In genomic region chr12:93442411-93443340, GRCh38 we compare ENCODE assay signal across 8 cellular contexts. TPM values are rescaled to one million over a fixed set of nuclear protein-coding genes. Genes with fewer than 3 reads are reported as not detected.
DNase-seq lines count a peak whose midpoint lies in the region; ATAC-seq and TF ChIP-seq lines count a peak whose summit lies in the region.

No MANE protein-coding gene starts in this region.

- H3K4me2 ChIP-seq in PC-3 (ENCODE audit: low read length) (peak overlapping the region; percentile 91), neural cell (ENCODE audit: low read length) (peak overlapping the region; percentile 85)

- H3K79me2 ChIP-seq in PC-3 (ENCODE audit: low read length) (peaks cover 41% of the 10 kb centered on the region), neural cell (replicated peaks; ENCODE audit: insufficient read depth, low read length) (peaks cover 37% of the 10 kb centered on the region)

- ATAC-seq in PC-3: peak; percentile 1; the same call in 1 of the 2 replicates

- H3K4me3 ChIP-seq in PC-3 (ENCODE audit: low read length): peak overlapping the region; percentile 86
- peak overlapping the region; percentile 88 for H3K4me3 ChIP-seq in endodermal cell (ENCODE audit: low read length)
- peak overlapping the region; percentile 91 for H3K4me3 ChIP-seq in neural cell (ENCODE audit: low read length)

- H3K9me3 Mint-ChIP-seq in endodermal cell: no peaks in the 10 kb centered on the region

- H2AFZ ChIP-seq in PC-3 (ENCODE audit: low read length) (peak overlapping the region; percentile 84), neural cell (ENCODE audit: low read depth, low read length) (peak overlapping the region; percentile 85)

- DNase-seq in EL: peak; percentile 7
- DNase-seq in PC-3: peak; percentile 24
- DNase-seq in endodermal cell: peak; percentile 65
- DNase-seq in NCI-H345 (lab: John Stamatoyannopoulos, UW): no peak
- no peak for DNase-seq in iPS-NIHi7 (ENCODE audit: extremely low spot score)
- DNase-seq in glomerular visceral epithelial cell (ENCODE audit: extremely low spot score): no peak
- no peak for DNase-seq in KG1 (lab: John Stamatoyannopoulos, UW)

- no peaks in the 10 kb centered on the region for H3K9me3 ChIP-seq in PC-3 (ENCODE audit: low read length)
- no peaks in the 10 kb centered on the region for H3K9me3 ChIP-seq in endodermal cell (ENCODE audit: control insufficient read depth, low read length)
- H3K9me3 ChIP-seq in neural cell (ENCODE audit: low read length): no peaks in the 10 kb centered on the region

- peak overlapping the region; percentile 97 for H3K27ac Mint-ChIP-seq in endodermal cell

- H3K9ac ChIP-seq in PC-3 (ENCODE audit: low read length) (peak overlapping the region; percentile 95), endodermal cell (ENCODE audit: extremely low read depth, low read length, poor library complexity, severe bottlenecking) (peak overlapping the region; percentile 83), neural cell (ENCODE audit: low read length) (peak overlapping the region; percentile 97)

- no peak for TF ChIP-seq EP300 in neural cell (conservative IDR thresholded peaks at IDR 0.05; ENCODE audit: poor library complexity, severe bottlenecking)

- peaks cover 34% of the 10 kb centered on the region for H4K20me1 ChIP-seq in PC-3 (ENCODE audit: low read length)
- peaks cover 12% of the 10 kb centered on the region for H4K20me1 ChIP-seq in neural cell (ENCODE audit: insufficient read depth)

- H3K27me3 ChIP-seq in PC-3 (ENCODE audit: low read length): no peaks in the 10 kb centered on the region
- no peaks in the 10 kb centered on the region for H3K27me3 ChIP-seq in endodermal cell (ENCODE audit: control insufficient read depth, insufficient read depth, low read length, poor library complexity, severe bottlenecking)
- no peaks in the 10 kb centered on the region for H3K27me3 ChIP-seq in neural cell (ENCODE audit: insufficient read depth, low read depth, low read length)

- H3K4me1 ChIP-seq in PC-3 (ENCODE audit: insufficient read depth, low read length): peaks cover 27% of the 10 kb centered on the region
- H3K4me1 ChIP-seq in endodermal cell (ENCODE audit: control insufficient read depth, insufficient read depth, low read length): peaks cover 6% of the 10 kb centered on the region

- H3K4me1 Mint-ChIP-seq in endodermal cell: peaks cover 32% of the 10 kb centered on the region

- POLR2A ChIA-PET in PC-3 (lab: Charles Lee; ENCODE audit: unreplicated experiment): interaction anchor here (0.5 to 0.6 kb wide), 2 partner anchors 366 to 696 kb away, joined by 3 read pairs; no protein-coding TSS in a partner anchor

- H3K27ac ChIP-seq in PC-3 (ENCODE audit: low read length): peak overlapping the region; percentile 59
- peak overlapping the region; percentile 91 for H3K27ac ChIP-seq in endodermal cell (ENCODE audit: low read depth, low read length)
- H3K27ac ChIP-seq in neural cell (ENCODE audit: low read length): peak overlapping the region; percentile 98

- 8 to 14% methylated on average over 12 to 19 of the region's 19 CpGs for WGBS in endodermal cell (ENCODE audit: insufficient coverage in 1 of 2, insufficient read length in 1 of 2), 2 experiments

- no peaks in the 10 kb centered on the region for H3K9me2 ChIP-seq in PC-3 (replicated peaks; ENCODE audit: low read length)
- no peaks in the 10 kb centered on the region for H3K9me2 ChIP-seq in neural cell (ENCODE audit: insufficient read depth, low read length)

- TF ChIP-seq CTCF in PC-3 (conservative IDR thresholded peaks at IDR 0.05; ENCODE audit: low read depth, low read length) (no peak), endodermal cell (conservative IDR thresholded peaks at IDR 0.05) (no peak), neural cell (IDR thresholded peaks at IDR 0.05; ENCODE audit: poor library complexity, severe bottlenecking) (no peak)

- no peaks in the 10 kb centered on the region for H3K36me3 ChIP-seq in PC-3 (ENCODE audit: low read depth, low read length)
- H3K36me3 ChIP-seq in endodermal cell (ENCODE audit: control insufficient read depth, insufficient read depth, low read length): no peaks in the 10 kb centered on the region
- no peaks in the 10 kb centered on the region for H3K36me3 ChIP-seq in neural cell (ENCODE audit: insufficient read depth, low read length)

- no peaks in the 10 kb centered on the region for H3K27me3 Mint-ChIP-seq in endodermal cell (ENCODE audit: insufficient read depth)

- no peaks in the 10 kb centered on the region for H3K36me3 Mint-ChIP-seq in endodermal cell (ENCODE audit: low read depth)

- CTCF ChIA-PET in PC-3 (lab: Charles Lee): interaction anchor here (0.6 kb wide), 1 partner anchor 515 kb away, joined by 4 read pairs; no protein-coding TSS in a partner anchor

- intact Hi-C loops in PC-3 (cut with micrococcal nuclease): loop anchor here (10.0 kb wide), 1 partner anchor 662 kb away; no protein-coding TSS in a partner anchor

- H3K4me3 Mint-ChIP-seq in endodermal cell: peak overlapping the region; percentile 83

- TF ChIP-seq RAD21 in neural cell (conservative IDR thresholded peaks at IDR 0.05): peak; percentile 55

- TSS peak; percentile 85 for BruUV-seq in PC-3 (replicated peaks; lab: Mats Ljungman, UMichigan)

- H3F3A ChIP-seq in PC-3 (ENCODE audit: low read length, unreplicated experiment): no peaks in the 10 kb centered on the region
- peaks cover 6% of the 10 kb centered on the region for H3F3A ChIP-seq in neural cell (ENCODE audit: insufficient read depth, low read length, poor library complexity, severe bottlenecking)

TF ChIP-seq in neural cell, 6 proteins besides CTCF, POLR2A, EP300 and RAD21:
- TF ChIP-seq TAF1 (IDR thresholded peaks at IDR 0.05; ENCODE audit: low read depth) (peak; percentile 79), EZH2 (IDR thresholded peaks at IDR 0.05; ENCODE audit: borderline replicate concordance, insufficient read depth, low read length, poor library complexity, severe bottlenecking) (no peak), POLR2AphosphoS5 (IDR thresholded peaks at IDR 0.05) (no peak), SMC3 (conservative IDR thresholded peaks at IDR 0.05; ENCODE audit: poor library complexity) (peak; percentile 62), MXI1 (conservative IDR thresholded peaks at IDR 0.05; ENCODE audit: poor library complexity, severe bottlenecking) (peak; percentile 30)
- TF ChIP-seq, protein P1, sequence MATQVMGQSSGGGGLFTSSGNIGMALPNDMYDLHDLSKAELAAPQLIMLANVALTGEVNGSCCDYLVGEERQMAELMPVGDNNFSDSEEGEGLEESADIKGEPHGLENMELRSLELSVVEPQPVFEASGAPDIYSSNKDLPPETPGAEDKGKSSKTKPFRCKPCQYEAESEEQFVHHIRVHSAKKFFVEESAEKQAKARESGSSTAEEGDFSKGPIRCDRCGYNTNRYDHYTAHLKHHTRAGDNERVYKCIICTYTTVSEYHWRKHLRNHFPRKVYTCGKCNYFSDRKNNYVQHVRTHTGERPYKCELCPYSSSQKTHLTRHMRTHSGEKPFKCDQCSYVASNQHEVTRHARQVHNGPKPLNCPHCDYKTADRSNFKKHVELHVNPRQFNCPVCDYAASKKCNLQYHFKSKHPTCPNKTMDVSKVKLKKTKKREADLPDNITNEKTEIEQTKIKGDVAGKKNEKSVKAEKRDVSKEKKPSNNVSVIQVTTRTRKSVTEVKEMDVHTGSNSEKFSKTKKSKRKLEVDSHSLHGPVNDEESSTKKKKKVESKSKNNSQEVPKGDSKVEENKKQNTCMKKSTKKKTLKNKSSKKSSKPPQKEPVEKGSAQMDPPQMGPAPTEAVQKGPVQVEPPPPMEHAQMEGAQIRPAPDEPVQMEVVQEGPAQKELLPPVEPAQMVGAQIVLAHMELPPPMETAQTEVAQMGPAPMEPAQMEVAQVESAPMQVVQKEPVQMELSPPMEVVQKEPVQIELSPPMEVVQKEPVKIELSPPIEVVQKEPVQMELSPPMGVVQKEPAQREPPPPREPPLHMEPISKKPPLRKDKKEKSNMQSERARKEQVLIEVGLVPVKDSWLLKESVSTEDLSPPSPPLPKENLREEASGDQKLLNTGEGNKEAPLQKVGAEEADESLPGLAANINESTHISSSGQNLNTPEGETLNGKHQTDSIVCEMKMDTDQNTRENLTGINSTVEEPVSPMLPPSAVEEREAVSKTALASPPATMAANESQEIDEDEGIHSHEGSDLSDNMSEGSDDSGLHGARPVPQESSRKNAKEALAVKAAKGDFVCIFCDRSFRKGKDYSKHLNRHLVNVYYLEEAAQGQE (IDR thresholded peaks at IDR 0.05; ENCODE audit: borderline replicate concordance): peak; percentile 88

RNA-seq across cellular contexts. Expression of gene UBE2N, which starts 0.9 kb away (rescaled TPM):
- 128 and 205 TPM in 2 replicates for total RNA-seq in PC-3 (2014; rRNA removed)
- 100 to 1,000 TPM; 177 to 179 TPM for total RNA-seq in endodermal cell
- polyA plus RNA-seq in endodermal cell (2013, experiment 1 of 2): 161 TPM
- 165 TPM for polyA plus RNA-seq in endodermal cell (2013, experiment 2 of 2)
- polyA plus RNA-seq in neural cell: 168 and 172 TPM in 2 replicates
- 108 and 110 TPM in 2 replicates for polyA minus RNA-seq in neural cell

RNA-seq across cellular contexts. Expression of gene MRPL42, which starts 24.6 kb away (rescaled TPM):
- total RNA-seq in PC-3 (2014; rRNA removed): 69.6 and 119 TPM in 2 replicates
- total RNA-seq in endodermal cell: 100 to 1,000 TPM in 1 of 2 donors, 10 to 100 TPM in 1; 91.1 to 131 TPM
- 140 TPM for polyA plus RNA-seq in endodermal cell (2013, experiment 1 of 2)
- 125 TPM for polyA plus RNA-seq in endodermal cell (2013, experiment 2 of 2)
- polyA plus RNA-seq in neural cell: 236 and 260 TPM in 2 replicates
- 168 and 230 TPM in 2 replicates for polyA minus RNA-seq in neural cell

Comparison
In these comparisons a context has a peak if more than half of its experiments do, and no peak if none do; other contexts are left out.
1. DNase-seq: peak in EL (single experiment), PC-3 (single experiment) and endodermal cell (single experiment); none in NCI-H345 (single experiment), iPS-NIHi7 (single experiment), glomerular visceral epithelial cell (single experiment) and KG1 (single experiment).
2. Peak in every context shown above with its lines, with median percentiles within 50 percentile points of each other: H3K27ac ChIP-seq, H3K4me3 ChIP-seq and H3K9ac ChIP-seq.